5 cellular contexts compared by ENCODE assay signal in genomic region chr6:147662639-147663038, GRCh38.
"Had no signal": no experiment of that assay in that cellular context is flagged by ENCODE, and none has a peak within 500 bp of the region (broad histone marks: within the 10 kb centered on the region; RNA-seq: fewer than 3 reads in every experiment).

No MANE protein-coding gene starts in this region.

- ATAC-seq: GM23338 had no signal

- H3K4me2 ChIP-seq: GM23338 had no signal

- H3K4me3 ChIP-seq: GM23338 had no signal

- DNase-seq: H9, HCEC 1CT, IMR-90, KBM-7 had no signal

- H2AFZ ChIP-seq: GM23338 had no signal
